Comparison of ENCODE assay signal across 1 cellular context in the genomic region with DNA sequence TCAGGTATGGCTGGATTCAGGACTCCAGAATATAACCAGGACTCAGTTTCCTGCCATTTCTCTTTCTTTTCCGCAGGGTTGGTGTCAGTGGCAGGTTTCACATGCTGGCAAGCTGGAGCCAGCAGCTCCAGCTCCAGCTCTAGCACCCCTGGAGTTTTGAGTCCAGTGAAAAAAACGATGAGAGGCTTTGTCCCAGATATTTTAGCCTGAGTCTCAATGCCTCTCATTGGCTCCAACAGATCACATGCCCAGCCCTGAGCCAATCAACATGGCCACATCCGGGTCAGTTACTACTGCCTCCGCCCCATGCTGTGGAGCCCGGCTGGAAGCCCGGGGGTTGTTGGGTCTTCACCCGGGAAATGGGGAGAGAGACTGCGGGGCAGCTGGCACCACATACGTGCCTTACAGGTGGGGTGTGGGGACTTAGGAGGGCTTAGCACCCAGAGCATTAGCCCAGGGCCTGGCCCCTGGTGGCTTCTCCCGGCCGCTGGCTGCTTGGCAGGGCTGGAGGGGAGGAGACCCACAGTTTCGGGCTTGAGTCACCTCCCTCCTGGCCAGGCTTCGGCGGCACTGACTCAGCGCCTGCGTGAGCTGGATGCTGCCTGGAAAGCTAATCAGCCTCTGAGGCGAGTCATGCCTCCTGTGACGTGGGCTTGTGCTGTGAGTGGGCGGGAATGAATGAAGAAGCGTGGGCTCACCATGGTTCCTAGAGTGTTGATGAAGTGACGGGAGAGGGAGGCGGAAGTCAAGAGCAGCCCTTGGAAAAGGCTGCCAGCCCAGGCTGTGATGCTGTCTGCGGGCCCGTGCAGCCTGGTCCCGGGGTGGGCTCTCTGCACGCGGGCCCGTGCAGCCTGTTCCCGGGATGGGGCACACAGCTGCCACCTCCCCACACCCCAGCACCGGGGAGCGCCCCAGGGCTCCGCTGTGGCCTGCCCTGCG.
A peak's percentile ranks its signal among the peaks of the same experiment; 100 is the strongest.
TF ChIP-seq lines count a peak whose summit lies in the region.

No MANE protein-coding gene starts in this region.

TF ChIP-seq in HepG2, 621 proteins besides CTCF, POLR2A, EP300 and RAD21 (continued from another document and continues in another):
- TF ChIP-seq MEIS2 (CRISPR knock-in tag; IDR thresholded peaks at IDR 0.05), result 0 out of 2 replicates have a peak, but pooled peaks have one; percentile 48
- 0 out of 2 replicates have a peak, but pooled peaks have one; percentile 59 for TF ChIP-seq ZNF101 (CRISPR knock-in tag; IDR thresholded peaks at IDR 0.05; ENCODE audit: borderline replicate concordance, low read depth)
- TF ChIP-seq, protein P1, sequence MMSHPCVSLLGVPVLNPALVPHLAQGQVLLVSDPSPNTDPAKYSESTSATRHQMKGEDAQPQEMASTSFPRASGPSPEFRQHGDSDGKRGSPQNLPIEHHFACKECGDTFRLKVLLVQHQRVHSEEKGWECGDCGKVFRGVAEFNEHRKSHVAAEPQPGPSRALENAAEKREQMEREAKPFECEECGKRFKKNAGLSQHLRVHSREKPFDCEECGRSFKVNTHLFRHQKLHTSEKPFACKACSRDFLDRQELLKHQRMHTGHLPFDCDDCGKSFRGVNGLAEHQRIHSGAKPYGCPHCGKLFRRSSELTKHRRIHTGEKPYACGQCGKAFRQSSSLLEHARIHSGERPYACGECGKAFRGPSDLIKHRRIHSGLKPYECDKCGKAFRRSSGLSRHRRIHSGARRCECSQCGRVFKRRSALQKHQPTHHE (CRISPR knock-in tag; IDR thresholded peaks at IDR 0.05; ENCODE audit: borderline replicate concordance), result peak; percentile 90; the same call in 1 of the 2 replicates
- TF ChIP-seq, protein P2, sequence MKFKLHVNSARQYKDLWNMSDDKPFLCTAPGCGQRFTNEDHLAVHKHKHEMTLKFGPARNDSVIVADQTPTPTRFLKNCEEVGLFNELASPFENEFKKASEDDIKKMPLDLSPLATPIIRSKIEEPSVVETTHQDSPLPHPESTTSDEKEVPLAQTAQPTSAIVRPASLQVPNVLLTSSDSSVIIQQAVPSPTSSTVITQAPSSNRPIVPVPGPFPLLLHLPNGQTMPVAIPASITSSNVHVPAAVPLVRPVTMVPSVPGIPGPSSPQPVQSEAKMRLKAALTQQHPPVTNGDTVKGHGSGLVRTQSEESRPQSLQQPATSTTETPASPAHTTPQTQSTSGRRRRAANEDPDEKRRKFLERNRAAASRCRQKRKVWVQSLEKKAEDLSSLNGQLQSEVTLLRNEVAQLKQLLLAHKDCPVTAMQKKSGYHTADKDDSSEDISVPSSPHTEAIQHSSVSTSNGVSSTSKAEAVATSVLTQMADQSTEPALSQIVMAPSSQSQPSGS (CRISPR knock-in tag; IDR thresholded peaks at IDR 0.05), result 0 out of 2 replicates have a peak, but pooled peaks have one; percentile 17
- TF ChIP-seq, protein P3, sequence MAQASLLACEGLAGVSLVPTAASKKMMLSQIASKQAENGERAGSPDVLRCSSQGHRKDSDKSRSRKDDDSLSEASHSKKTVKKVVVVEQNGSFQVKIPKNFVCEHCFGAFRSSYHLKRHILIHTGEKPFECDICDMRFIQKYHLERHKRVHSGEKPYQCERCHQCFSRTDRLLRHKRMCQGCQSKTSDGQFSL (CRISPR knock-in tag; IDR thresholded peaks at IDR 0.05), result no peak
- TF ChIP-seq, protein P4, sequence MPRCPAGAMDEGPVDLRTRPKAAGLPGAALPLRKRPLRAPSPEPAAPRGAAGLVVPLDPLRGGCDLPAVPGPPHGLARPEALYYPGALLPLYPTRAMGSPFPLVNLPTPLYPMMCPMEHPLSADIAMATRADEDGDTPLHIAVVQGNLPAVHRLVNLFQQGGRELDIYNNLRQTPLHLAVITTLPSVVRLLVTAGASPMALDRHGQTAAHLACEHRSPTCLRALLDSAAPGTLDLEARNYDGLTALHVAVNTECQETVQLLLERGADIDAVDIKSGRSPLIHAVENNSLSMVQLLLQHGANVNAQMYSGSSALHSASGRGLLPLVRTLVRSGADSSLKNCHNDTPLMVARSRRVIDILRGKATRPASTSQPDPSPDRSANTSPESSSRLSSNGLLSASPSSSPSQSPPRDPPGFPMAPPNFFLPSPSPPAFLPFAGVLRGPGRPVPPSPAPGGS (CRISPR knock-in tag; IDR thresholded peaks at IDR 0.05), result peak; percentile 9; the same call in 1 of the 2 replicates
- no peak for TF ChIP-seq SATB2 (CRISPR knock-in tag; IDR thresholded peaks at IDR 0.05)
- TF ChIP-seq, protein P5, sequence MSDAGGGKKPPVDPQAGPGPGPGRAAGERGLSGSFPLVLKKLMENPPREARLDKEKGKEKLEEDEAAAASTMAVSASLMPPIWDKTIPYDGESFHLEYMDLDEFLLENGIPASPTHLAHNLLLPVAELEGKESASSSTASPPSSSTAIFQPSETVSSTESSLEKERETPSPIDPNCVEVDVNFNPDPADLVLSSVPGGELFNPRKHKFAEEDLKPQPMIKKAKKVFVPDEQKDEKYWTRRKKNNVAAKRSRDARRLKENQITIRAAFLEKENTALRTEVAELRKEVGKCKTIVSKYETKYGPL (CRISPR knock-in tag; IDR thresholded peaks at IDR 0.05), result no peak
- TF ChIP-seq FOXO1 (CRISPR knock-in tag; IDR thresholded peaks at IDR 0.05), result peak; percentile 61
- peak; percentile 91; the same call in 1 of the 2 replicates for TF ChIP-seq MEIS1 (CRISPR knock-in tag; IDR thresholded peaks at IDR 0.05; ENCODE audit: borderline replicate concordance)
- TF ChIP-seq, protein P6, sequence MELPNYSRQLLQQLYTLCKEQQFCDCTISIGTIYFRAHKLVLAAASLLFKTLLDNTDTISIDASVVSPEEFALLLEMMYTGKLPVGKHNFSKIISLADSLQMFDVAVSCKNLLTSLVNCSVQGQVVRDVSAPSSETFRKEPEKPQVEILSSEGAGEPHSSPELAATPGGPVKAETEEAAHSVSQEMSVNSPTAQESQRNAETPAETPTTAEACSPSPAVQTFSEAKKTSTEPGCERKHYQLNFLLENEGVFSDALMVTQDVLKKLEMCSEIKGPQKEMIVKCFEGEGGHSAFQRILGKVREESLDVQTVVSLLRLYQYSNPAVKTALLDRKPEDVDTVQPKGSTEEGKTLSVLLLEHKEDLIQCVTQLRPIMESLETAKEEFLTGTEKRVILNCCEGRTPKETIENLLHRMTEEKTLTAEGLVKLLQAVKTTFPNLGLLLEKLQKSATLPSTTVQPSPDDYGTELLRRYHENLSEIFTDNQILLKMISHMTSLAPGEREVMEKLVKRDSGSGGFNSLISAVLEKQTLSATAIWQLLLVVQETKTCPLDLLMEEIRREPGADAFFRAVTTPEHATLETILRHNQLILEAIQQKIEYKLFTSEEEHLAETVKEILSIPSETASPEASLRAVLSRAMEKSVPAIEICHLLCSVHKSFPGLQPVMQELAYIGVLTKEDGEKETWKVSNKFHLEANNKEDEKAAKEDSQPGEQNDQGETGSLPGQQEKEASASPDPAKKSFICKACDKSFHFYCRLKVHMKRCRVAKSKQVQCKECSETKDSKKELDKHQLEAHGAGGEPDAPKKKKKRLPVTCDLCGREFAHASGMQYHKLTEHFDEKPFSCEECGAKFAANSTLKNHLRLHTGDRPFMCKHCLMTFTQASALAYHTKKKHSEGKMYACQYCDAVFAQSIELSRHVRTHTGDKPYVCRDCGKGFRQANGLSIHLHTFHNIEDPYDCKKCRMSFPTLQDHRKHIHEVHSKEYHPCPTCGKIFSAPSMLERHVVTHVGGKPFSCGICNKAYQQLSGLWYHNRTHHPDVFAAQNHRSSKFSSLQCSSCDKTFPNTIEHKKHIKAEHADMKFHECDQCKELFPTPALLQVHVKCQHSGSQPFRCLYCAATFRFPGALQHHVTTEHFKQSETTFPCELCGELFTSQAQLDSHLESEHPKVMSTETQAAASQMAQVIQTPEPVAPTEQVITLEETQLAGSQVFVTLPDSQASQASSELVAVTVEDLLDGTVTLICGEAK (IDR thresholded peaks at IDR 0.05), result no peak
- TF ChIP-seq, protein P6 (CRISPR knock-in tag; IDR thresholded peaks at IDR 0.05), result no peak
- peak; percentile 26; the same call in 1 of the 2 replicates for TF ChIP-seq ZNF652 (CRISPR knock-in tag; IDR thresholded peaks at IDR 0.05; ENCODE audit: borderline replicate concordance, low read depth)
- TF ChIP-seq ZNF260 (CRISPR knock-in tag; IDR thresholded peaks at IDR 0.05; ENCODE audit: borderline replicate concordance, low read depth), result no peak
- TF ChIP-seq, protein P7, sequence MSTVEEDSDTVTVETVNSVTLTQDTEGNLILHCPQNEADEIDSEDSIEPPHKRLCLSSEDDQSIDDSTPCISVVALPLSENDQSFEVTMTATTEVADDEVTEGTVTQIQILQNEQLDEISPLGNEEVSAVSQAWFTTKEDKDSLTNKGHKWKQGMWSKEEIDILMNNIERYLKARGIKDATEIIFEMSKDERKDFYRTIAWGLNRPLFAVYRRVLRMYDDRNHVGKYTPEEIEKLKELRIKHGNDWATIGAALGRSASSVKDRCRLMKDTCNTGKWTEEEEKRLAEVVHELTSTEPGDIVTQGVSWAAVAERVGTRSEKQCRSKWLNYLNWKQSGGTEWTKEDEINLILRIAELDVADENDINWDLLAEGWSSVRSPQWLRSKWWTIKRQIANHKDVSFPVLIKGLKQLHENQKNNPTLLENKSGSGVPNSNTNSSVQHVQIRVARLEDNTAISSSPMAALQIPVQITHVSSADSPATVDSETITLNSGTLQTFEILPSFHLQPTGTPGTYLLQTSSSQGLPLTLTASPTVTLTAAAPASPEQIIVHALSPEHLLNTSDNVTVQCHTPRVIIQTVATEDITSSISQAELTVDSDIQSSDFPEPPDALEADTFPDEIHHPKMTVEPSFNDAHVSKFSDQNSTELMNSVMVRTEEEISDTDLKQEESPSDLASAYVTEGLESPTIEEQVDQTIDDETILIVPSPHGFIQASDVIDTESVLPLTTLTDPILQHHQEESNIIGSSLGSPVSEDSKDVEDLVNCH (CRISPR knock-in tag; IDR thresholded peaks at IDR 0.05), result peak; percentile 99
- no peak for TF ChIP-seq ZNF720 (CRISPR knock-in tag; IDR thresholded peaks at IDR 0.05)
- TF ChIP-seq ZNF12 (CRISPR knock-in tag; IDR thresholded peaks at IDR 0.05), result peak; percentile 20; the same call in 1 of the 2 replicates
- TF ChIP-seq, protein P8, sequence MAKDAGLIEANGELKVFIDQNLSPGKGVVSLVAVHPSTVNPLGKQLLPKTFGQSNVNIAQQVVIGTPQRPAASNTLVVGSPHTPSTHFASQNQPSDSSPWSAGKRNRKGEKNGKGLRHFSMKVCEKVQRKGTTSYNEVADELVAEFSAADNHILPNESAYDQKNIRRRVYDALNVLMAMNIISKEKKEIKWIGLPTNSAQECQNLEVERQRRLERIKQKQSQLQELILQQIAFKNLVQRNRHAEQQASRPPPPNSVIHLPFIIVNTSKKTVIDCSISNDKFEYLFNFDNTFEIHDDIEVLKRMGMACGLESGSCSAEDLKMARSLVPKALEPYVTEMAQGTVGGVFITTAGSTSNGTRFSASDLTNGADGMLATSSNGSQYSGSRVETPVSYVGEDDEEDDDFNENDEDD (CRISPR knock-in tag; IDR thresholded peaks at IDR 0.05; ENCODE audit: borderline replicate concordance), result peak; percentile 81
- no peak for TF ChIP-seq TBX3 (IDR thresholded peaks at IDR 0.05; ENCODE audit: borderline replicate concordance)
- TF ChIP-seq, protein P9, sequence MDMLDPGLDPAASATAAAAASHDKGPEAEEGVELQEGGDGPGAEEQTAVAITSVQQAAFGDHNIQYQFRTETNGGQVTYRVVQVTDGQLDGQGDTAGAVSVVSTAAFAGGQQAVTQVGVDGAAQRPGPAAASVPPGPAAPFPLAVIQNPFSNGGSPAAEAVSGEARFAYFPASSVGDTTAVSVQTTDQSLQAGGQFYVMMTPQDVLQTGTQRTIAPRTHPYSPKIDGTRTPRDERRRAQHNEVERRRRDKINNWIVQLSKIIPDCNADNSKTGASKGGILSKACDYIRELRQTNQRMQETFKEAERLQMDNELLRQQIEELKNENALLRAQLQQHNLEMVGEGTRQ (IDR thresholded peaks at IDR 0.05; ENCODE audit: low read depth, low read length), result peak; percentile 97
- TF ChIP-seq, protein P9 (CRISPR knock-in tag; IDR thresholded peaks at IDR 0.05; ENCODE audit: borderline replicate concordance), result peak; percentile 99; the same call in 1 of the 2 replicates
- TF ChIP-seq MXI1 (IDR thresholded peaks at IDR 0.05; ENCODE audit: borderline replicate concordance, low read depth, low read length), result peak; percentile 60; the same call in 1 of the 3 replicates
- TF ChIP-seq MLLT10 (CRISPR knock-in tag; IDR thresholded peaks at IDR 0.05), result no peak
- TF ChIP-seq ZNF747 (CRISPR knock-in tag; IDR thresholded peaks at IDR 0.05; ENCODE audit: borderline replicate concordance), result 0 out of 2 replicates have a peak, but pooled peaks have one; percentile 36
- TF ChIP-seq ZNF354B (CRISPR knock-in tag; IDR thresholded peaks at IDR 0.05), result no peak
- no peak for TF ChIP-seq RCOR2 (CRISPR knock-in tag; IDR thresholded peaks at IDR 0.05)
- TF ChIP-seq PRMT3 (CRISPR knock-in tag; IDR thresholded peaks at IDR 0.05; ENCODE audit: borderline replicate concordance, low read depth), result no peak
- TF ChIP-seq RARA (CRISPR knock-in tag; IDR thresholded peaks at IDR 0.05), result no peak
- TF ChIP-seq KLF6 (CRISPR knock-in tag; IDR thresholded peaks at IDR 0.05), result 0 out of 2 replicates have a peak, but pooled peaks have one; percentile 61
- TF ChIP-seq RFXAP (CRISPR knock-in tag; IDR thresholded peaks at IDR 0.05; ENCODE audit: borderline replicate concordance), result no peak
